1 cellular context compared by ENCODE assay signal in the genomic region with DNA sequence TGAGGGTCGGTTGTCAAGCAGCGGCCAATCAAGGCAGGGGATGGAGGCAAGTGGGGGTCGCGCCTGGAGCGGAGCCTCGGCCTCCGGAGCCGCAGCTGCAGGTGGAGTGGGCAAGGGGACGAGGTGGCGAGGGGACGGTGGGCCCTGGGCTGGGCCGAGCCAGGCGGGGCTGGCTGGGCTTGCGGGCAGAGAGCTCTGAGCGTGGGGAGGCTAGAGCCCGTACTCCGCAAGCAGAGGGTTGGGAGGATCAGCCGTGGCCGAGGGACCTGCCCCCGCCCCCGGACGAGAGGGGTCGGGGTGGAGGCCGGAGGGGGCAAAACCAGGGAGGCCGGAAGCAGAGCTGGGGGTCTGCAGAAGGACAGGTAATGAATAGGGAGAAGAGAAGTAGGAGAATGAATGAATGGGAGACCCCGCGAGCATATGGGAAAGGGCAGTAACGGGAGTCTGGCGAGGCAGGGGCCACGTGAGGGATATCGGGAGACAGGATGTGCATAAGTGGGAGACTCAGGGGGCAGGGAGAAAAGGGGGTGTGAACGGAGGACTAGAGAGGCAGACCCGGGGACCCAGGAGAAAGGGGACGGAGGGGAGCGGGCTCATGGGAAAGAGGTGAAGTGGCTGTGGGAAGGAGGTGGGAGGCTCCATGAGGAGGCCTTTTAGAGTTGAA.
TF ChIP-seq lines count a peak whose summit lies in the region.

A gene with protein sequence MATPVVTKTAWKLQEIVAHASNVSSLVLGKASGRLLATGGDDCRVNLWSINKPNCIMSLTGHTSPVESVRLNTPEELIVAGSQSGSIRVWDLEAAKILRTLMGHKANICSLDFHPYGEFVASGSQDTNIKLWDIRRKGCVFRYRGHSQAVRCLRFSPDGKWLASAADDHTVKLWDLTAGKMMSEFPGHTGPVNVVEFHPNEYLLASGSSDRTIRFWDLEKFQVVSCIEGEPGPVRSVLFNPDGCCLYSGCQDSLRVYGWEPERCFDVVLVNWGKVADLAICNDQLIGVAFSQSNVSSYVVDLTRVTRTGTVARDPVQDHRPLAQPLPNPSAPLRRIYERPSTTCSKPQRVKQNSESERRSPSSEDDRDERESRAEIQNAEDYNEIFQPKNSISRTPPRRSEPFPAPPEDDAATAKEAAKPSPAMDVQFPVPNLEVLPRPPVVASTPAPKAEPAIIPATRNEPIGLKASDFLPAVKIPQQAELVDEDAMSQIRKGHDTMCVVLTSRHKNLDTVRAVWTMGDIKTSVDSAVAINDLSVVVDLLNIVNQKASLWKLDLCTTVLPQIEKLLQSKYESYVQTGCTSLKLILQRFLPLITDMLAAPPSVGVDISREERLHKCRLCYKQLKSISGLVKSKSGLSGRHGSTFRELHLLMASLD (plus strand): TSS at position 16 of the 664 bp plus-strand sequence. CDS start 1,474 bp downstream, outside the sequence.

TF ChIP-seq in HepG2, 621 proteins besides CTCF, POLR2A, EP300 and RAD21 (continued from another document and continues in another):
- TF ChIP-seq ZNF598 (CRISPR knock-in tag; IDR thresholded peaks at IDR 0.05; ENCODE audit: borderline replicate concordance) (no peak), ZBTB20 (CRISPR knock-in tag; IDR thresholded peaks at IDR 0.05; ENCODE audit: borderline replicate concordance, low read depth) (no peak), ZBTB3 (CRISPR knock-in tag; IDR thresholded peaks at IDR 0.05; ENCODE audit: borderline replicate concordance, low read depth) (no peak), ZNF432 (CRISPR knock-in tag; IDR thresholded peaks at IDR 0.05; ENCODE audit: borderline replicate concordance) (no peak), GABPB1 (CRISPR knock-in tag; IDR thresholded peaks at IDR 0.05) (peak; percentile 44; the same call in 1 of the 2 replicates), CCAR2 (optimal IDR thresholded peaks at IDR 0.05; ENCODE audit: low read depth, low read length) (no peak), ATF4 (CRISPR knock-in tag; IDR thresholded peaks at IDR 0.05) (no peak), ZBTB1 (CRISPR knock-in tag; IDR thresholded peaks at IDR 0.05; ENCODE audit: borderline replicate concordance) (no peak), CSRNP2 (CRISPR knock-in tag; conservative IDR thresholded peaks at IDR 0.05; ENCODE audit: low read depth) (no peak), ZNF33A (CRISPR knock-in tag; IDR thresholded peaks at IDR 0.05; ENCODE audit: borderline replicate concordance) (no peak), NR3C1 (CRISPR knock-in tag; IDR thresholded peaks at IDR 0.05) (peak; percentile 57; the same call in 1 of the 2 replicates), MZF1 (CRISPR knock-in tag; IDR thresholded peaks at IDR 0.05; ENCODE audit: borderline replicate concordance) (no peak), ZSCAN31 (CRISPR knock-in tag; IDR thresholded peaks at IDR 0.05; ENCODE audit: low read depth) (no peak), SMC3 (IDR thresholded peaks at IDR 0.05; ENCODE audit: low read length) (no peak), ZNF704 (CRISPR knock-in tag; IDR thresholded peaks at IDR 0.05; ENCODE audit: borderline replicate concordance) (no peak), ZFP36L2 (CRISPR knock-in tag; IDR thresholded peaks at IDR 0.05) (no peak), LCORL (IDR thresholded peaks at IDR 0.05) (no peak), LCORL (CRISPR knock-in tag; IDR thresholded peaks at IDR 0.05) (peak; percentile 41; the same call in 1 of the 2 replicates), SOX5 (CRISPR knock-in tag; IDR thresholded peaks at IDR 0.05; ENCODE audit: borderline replicate concordance) (0 out of 2 replicates have a peak, but pooled peaks have one; percentile 18), RFXANK (CRISPR knock-in tag; IDR thresholded peaks at IDR 0.05) (no peak), SIX4 (CRISPR knock-in tag; IDR thresholded peaks at IDR 0.05) (0 out of 2 replicates have a peak, but pooled peaks have one; percentile 6), ASH2L (IDR thresholded peaks at IDR 0.05; ENCODE audit: insufficient read length, low read depth, low read length) (no peak), ZNF691 (CRISPR knock-in tag; IDR thresholded peaks at IDR 0.05; ENCODE audit: borderline replicate concordance, low read depth) (no peak), TARDBP (CRISPR knock-in tag; IDR thresholded peaks at IDR 0.05) (no peak), ARHGAP35 (CRISPR knock-in tag; IDR thresholded peaks at IDR 0.05; ENCODE audit: borderline replicate concordance) (no peak), ZNF746 (CRISPR knock-in tag; IDR thresholded peaks at IDR 0.05) (no peak), ZNF839 (CRISPR knock-in tag; IDR thresholded peaks at IDR 0.05; ENCODE audit: borderline replicate concordance) (no peak), ZBTB46 (CRISPR knock-in tag; IDR thresholded peaks at IDR 0.05; ENCODE audit: borderline replicate concordance) (no peak), REXO4 (CRISPR knock-in tag; IDR thresholded peaks at IDR 0.05; ENCODE audit: borderline replicate concordance) (no peak), PREB (CRISPR knock-in tag; IDR thresholded peaks at IDR 0.05) (no peak)
- TF ChIP-seq, protein P1, sequence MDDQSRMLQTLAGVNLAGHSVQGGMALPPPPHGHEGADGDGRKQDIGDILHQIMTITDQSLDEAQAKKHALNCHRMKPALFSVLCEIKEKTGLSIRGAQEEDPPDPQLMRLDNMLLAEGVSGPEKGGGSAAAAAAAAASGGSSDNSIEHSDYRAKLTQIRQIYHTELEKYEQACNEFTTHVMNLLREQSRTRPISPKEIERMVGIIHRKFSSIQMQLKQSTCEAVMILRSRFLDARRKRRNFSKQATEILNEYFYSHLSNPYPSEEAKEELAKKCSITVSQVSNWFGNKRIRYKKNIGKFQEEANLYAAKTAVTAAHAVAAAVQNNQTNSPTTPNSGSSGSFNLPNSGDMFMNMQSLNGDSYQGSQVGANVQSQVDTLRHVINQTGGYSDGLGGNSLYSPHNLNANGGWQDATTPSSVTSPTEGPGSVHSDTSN (CRISPR knock-in tag; IDR thresholded peaks at IDR 0.05; ENCODE audit: borderline replicate concordance) = no peak
- TF ChIP-seq, protein P2, sequence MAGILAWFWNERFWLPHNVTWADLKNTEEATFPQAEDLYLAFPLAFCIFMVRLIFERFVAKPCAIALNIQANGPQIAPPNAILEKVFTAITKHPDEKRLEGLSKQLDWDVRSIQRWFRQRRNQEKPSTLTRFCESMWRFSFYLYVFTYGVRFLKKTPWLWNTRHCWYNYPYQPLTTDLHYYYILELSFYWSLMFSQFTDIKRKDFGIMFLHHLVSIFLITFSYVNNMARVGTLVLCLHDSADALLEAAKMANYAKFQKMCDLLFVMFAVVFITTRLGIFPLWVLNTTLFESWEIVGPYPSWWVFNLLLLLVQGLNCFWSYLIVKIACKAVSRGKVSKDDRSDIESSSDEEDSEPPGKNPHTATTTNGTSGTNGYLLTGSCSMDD (CRISPR knock-in tag; IDR thresholded peaks at IDR 0.05) = no peak
- TF ChIP-seq, protein P3, sequence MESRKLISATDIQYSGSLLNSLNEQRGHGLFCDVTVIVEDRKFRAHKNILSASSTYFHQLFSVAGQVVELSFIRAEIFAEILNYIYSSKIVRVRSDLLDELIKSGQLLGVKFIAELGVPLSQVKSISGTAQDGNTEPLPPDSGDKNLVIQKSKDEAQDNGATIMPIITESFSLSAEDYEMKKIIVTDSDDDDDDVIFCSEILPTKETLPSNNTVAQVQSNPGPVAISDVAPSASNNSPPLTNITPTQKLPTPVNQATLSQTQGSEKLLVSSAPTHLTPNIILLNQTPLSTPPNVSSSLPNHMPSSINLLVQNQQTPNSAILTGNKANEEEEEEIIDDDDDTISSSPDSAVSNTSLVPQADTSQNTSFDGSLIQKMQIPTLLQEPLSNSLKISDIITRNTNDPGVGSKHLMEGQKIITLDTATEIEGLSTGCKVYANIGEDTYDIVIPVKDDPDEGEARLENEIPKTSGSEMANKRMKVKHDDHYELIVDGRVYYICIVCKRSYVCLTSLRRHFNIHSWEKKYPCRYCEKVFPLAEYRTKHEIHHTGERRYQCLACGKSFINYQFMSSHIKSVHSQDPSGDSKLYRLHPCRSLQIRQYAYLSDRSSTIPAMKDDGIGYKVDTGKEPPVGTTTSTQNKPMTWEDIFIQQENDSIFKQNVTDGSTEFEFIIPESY (CRISPR knock-in tag; IDR thresholded peaks at IDR 0.05) = 0 out of 2 replicates have a peak, but pooled peaks have one; percentile 22
- TF ChIP-seq, protein P4, sequence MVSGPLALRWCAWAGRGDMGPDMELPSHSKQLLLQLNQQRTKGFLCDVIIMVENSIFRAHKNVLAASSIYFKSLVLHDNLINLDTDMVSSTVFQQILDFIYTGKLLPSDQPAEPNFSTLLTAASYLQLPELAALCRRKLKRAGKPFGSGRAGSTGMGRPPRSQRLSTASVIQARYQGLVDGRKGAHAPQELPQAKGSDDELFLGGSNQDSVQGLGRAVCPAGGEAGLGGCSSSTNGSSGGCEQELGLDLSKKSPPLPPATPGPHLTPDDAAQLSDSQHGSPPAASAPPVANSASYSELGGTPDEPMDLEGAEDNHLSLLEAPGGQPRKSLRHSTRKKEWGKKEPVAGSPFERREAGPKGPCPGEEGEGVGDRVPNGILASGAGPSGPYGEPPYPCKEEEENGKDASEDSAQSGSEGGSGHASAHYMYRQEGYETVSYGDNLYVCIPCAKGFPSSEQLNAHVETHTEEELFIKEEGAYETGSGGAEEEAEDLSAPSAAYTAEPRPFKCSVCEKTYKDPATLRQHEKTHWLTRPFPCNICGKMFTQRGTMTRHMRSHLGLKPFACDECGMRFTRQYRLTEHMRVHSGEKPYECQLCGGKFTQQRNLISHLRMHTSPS (CRISPR knock-in tag; IDR thresholded peaks at IDR 0.05; ENCODE audit: low read depth) = no peak
